ENCODE assay signal across 10 cellular contexts in the genomic region with DNA sequence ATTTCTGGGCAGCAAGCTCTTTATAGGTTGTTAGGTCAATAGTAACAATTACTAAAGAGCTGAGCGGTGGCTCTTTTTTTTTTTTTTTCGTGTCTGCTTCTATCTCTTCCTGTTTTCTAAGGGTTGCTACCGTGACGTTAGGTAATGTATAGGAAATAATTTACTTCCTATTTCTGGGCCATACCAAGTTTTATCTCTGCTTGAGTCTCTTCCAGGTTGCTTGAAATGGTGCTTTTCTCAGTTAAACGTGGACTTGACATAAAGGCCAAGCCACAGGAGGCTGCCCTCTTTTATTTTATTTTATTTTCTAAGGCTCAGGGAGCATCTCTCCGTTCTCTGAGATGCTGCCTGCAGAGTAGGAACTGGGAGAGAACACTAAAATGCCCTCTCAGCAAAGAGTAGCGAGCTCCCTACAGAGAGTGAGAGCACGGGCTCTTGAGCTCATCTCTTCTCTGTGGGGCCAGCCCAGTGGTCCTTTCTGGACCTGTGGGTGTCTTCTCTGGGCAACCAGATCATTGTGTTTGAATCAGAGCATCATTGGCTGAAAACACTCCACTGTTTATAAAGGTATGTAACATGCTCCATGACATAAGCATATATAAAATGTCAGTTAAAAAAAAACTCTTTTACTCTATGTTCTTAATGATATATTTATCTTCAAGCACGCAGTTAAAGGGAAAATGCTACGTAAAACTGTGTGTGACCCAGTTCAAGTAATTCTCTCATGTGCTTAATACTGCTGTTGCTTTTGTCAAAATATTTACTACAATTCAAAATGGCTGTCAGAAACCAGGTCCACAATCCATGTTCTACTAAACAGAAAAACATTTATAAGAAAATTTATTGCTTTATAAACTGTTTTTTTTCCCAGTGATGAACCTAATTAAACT. TPM values are rescaled to one million over a fixed set of nuclear protein-coding genes. Genes with fewer than 3 reads are reported as not detected.
A peak's percentile ranks its signal among the peaks of the same experiment; 100 is the strongest.
DNase-seq lines count a peak whose midpoint lies in the region; ATAC-seq and TF ChIP-seq lines count a peak whose summit lies in the region.
"Had no signal": no experiment of that assay in that cellular context is flagged by ENCODE, and none has a peak within 500 bp of the region (broad histone marks: within the 10 kb centered on the region; RNA-seq: fewer than 3 reads in every experiment).

A gene (plus strand): TSS at position 181 of the 890 bp plus-strand sequence. CDS start 27,199 bp downstream, outside the sequence.

- H3K36me3 ChIP-seq in naive thymus-derived CD4-positive, alpha-beta T cell (ENCODE audit: control insufficient read depth in 2 of 3, insufficient read depth in 3 of 3, low read length in 3 of 3) = no peaks in the 10 kb centered on the region

- TF ChIP-seq CTCF in GM12865 (IDR thresholded peaks at IDR 0.05; ENCODE audit: insufficient read depth, low read depth, low read length, missing control alignments) = no peak

- no peaks in the 10 kb centered on the region for H3K27me3 ChIP-seq in naive thymus-derived CD4-positive, alpha-beta T cell (ENCODE audit: control insufficient read depth in 2 of 2, insufficient read depth in 2 of 2, low read length in 2 of 2)

- H3K27ac Mint-ChIP-seq in T-helper 17 cell = peak within 1 kb of the TSS; percentile 100
- peak within 1 kb of the TSS; percentile 95 to 99 (median 98) for H3K27ac Mint-ChIP-seq in naive thymus-derived CD4-positive, alpha-beta T cell

- peak within 1 kb of the TSS; percentile 93 for H3K27ac ChIP-seq in naive thymus-derived CD4-positive, alpha-beta T cell (ENCODE audit: low read depth, low read length)

- CTCF ChIA-PET in naive thymus-derived CD4-positive, alpha-beta T cell (lab: Charles Lee) = interaction anchor here (0.5 to 3.1 kb wide), 8 partner anchors 10 to 497 kb away, joined by 3 to 17 read pairs (median 4); no protein-coding TSS in a partner anchor

- intact Hi-C loops in naive thymus-derived CD4-positive, alpha-beta T cell (cut with micrococcal nuclease) = loop anchor here (1.0 to 5.0 kb wide), 12 partner anchors 13 to 1767 kb away; a partner anchor contains a TSS

- peaks cover 68 to 80% of the 10 kb centered on the region in 2 donors for H3K4me1 ChIP-seq in naive thymus-derived CD4-positive, alpha-beta T cell (ENCODE audit: control insufficient read depth in 2 of 2, insufficient read depth in 2 of 2, low read length in 2 of 2)

- no peaks in the 10 kb centered on the region for H3K36me3 Mint-ChIP-seq in T-helper 17 cell (ENCODE audit: low read depth)
- peaks cover 4 to 23% (median 5%) of the 10 kb centered on the region in 5 donors for H3K36me3 Mint-ChIP-seq in naive thymus-derived CD4-positive, alpha-beta T cell

- H3K4me1 Mint-ChIP-seq in T-helper 17 cell = peaks cover 67% of the 10 kb centered on the region
- H3K4me1 Mint-ChIP-seq in naive thymus-derived CD4-positive, alpha-beta T cell = peaks cover 67 to 98% (median 93%) of the 10 kb centered on the region in 7 donors

- no peaks in the 10 kb centered on the region for H3K9me3 ChIP-seq in T-helper 17 cell (ENCODE audit: control insufficient read depth, low read length, poor library complexity, severe bottlenecking)
- H3K9me3 ChIP-seq in naive thymus-derived CD4-positive, alpha-beta T cell (ENCODE audit: control insufficient read depth in 2 of 3, low read length in 3 of 3) = no peaks in the 10 kb centered on the region

- peaks cover 0 to 3% (median 0%) of the 10 kb centered on the region in 11 donors for H3K9me3 Mint-ChIP-seq in naive thymus-derived CD4-positive, alpha-beta T cell

- no peaks in the 10 kb centered on the region for H3K27me3 Mint-ChIP-seq in T-helper 17 cell
- no peaks in the 10 kb centered on the region for H3K27me3 Mint-ChIP-seq in naive thymus-derived CD4-positive, alpha-beta T cell

- peak; percentile 46 for ATAC-seq in HG02678 (IDR thresholded peaks at IDR 0.05; ENCODE audit: unreplicated experiment)
- peak; percentile 31 for ATAC-seq in T-helper 17 cell
- peak; percentile 38 for ATAC-seq in naive thymus-derived CD4-positive, alpha-beta T cell
- ATAC-seq in HG02884 (IDR thresholded peaks at IDR 0.05; ENCODE audit: unreplicated experiment) = no peak

- no peak within 1 kb of the TSS for H3K4me3 ChIP-seq in GM12865 (ENCODE audit: low read depth, low read length)
- H3K4me3 ChIP-seq in naive thymus-derived CD4-positive, alpha-beta T cell (ENCODE audit: low read length) = peak within 1 kb of the TSS; percentile 55

- POLR2A ChIA-PET in naive thymus-derived CD4-positive, alpha-beta T cell (lab: Charles Lee) = interaction anchor here (0.7 to 5.0 kb wide), 17 partner anchors 11 to 507 kb away, joined by 3 to 73 read pairs (median 6); a partner anchor contains a TSS

- H3K4me3 Mint-ChIP-seq in T-helper 17 cell = peak within 1 kb of the TSS; percentile 94
- peak within 1 kb of the TSS; percentile 76 to 93 (median 90) for H3K4me3 Mint-ChIP-seq in naive thymus-derived CD4-positive, alpha-beta T cell

- peak; percentile 16 for DNase-seq in GM12865 (ENCODE audit: low read depth)
- DNase-seq in T-helper 17 cell = no peak
- peak in 7 of 9 donors; percentile 48 to 79 (median 64) for DNase-seq in naive thymus-derived CD4-positive, alpha-beta T cell
- no peak for DNase-seq in NCI-H82 (lab: John Stamatoyannopoulos, UW)
- no peak for DNase-seq in SK-N-DZ (ENCODE audit: low spot score)
- DNase-seq in occipital lobe (lab: John Stamatoyannopoulos, UW) = no peak
- DNase-seq: NCI-H1048 had no signal

RNA-seq across cellular contexts. Expression of the gene that starts here (rescaled TPM):
- total RNA-seq in T-helper 17 cell (10 to 100 TPM; 37.8 to 42.0 TPM), occipital lobe (under 0.01 TPM)
- total RNA-seq in naive thymus-derived CD4-positive, alpha-beta T cell = 10 to 100 TPM in 4 of 5 experiments, 1 to 10 TPM in 1; 8.5 to 37.8 (median 35.5) TPM
- polyA plus RNA-seq in naive thymus-derived CD4-positive, alpha-beta T cell = 1 to 10 TPM; 5.6 to 7.8 TPM
- polyA plus RNA-seq in SK-N-DZ (2014; cell fraction: cytosol; rRNA removed) = not detected in 2 replicates
- polyA plus RNA-seq in SK-N-DZ (2014; cell fraction: nucleus; rRNA removed) = not detected in 2 replicates
- total RNA-seq: SK-MEL-5 had no signal

Comparison
In these comparisons a context has a peak if more than half of its experiments do, and no peak if none do; other contexts are left out.
1. DNase-seq: peak in GM12865 (single experiment) and naive thymus-derived CD4-positive, alpha-beta T cell (7 of 9); none in T-helper 17 cell (0 of 3), NCI-H82 (single experiment), SK-N-DZ (single experiment) and occipital lobe (single experiment).